18 cellular contexts compared by ENCODE assay signal in genomic region chr7:52758337-52758736, GRCh38.
DNase-seq lines count a peak whose midpoint lies in the region; ATAC-seq, FAIRE-seq and TF ChIP-seq lines count a peak whose summit lies in the region.
"Had no signal": no experiment of that assay in that cellular context is flagged by ENCODE, and none has a peak within 500 bp of the region (broad histone marks: within the 10 kb centered on the region; RNA-seq: fewer than 3 reads in every experiment).

No MANE protein-coding gene starts in this region.

- H3K4me2 ChIP-seq in OCI-LY1 (ENCODE audit: low read length) = no peak overlapping the region
- H3K4me2 ChIP-seq in mesenchymal stem cell (ENCODE audit: low read length, poor library complexity, severe bottlenecking) = no peak overlapping the region
- H3K4me2 ChIP-seq: BLaER1 had no signal

- no peak for TF ChIP-seq POLR2A in sigmoid colon (IDR thresholded peaks at IDR 0.05)

- H3K9ac ChIP-seq in OCI-LY1 (ENCODE audit: low read length) = no peak overlapping the region
- no peak overlapping the region for H3K9ac ChIP-seq in mesenchymal stem cell (ENCODE audit: low read length)
- H3K9ac ChIP-seq in kidney (ENCODE audit: low read length in 2 of 2) = no peak overlapping the region
- H3K9ac ChIP-seq: BLaER1 had no signal

- H3K27me3 ChIP-seq in OCI-LY1 (ENCODE audit: insufficient read depth, low read length) (no peaks in the 10 kb centered on the region), mesenchymal stem cell (ENCODE audit: control insufficient read depth in 1 of 2, insufficient read depth in 1 of 2, low read length in 2 of 2) (no peaks in the 10 kb centered on the region), sigmoid colon (no peaks in the 10 kb centered on the region), pancreas (no peaks in the 10 kb centered on the region)
- H3K27me3 ChIP-seq: BLaER1 had no signal

- H3F3A ChIP-seq in OCI-LY1 (ENCODE audit: insufficient read depth, low read length) = no peaks in the 10 kb centered on the region

- no peak overlapping the region for H2AFZ ChIP-seq in OCI-LY1 (ENCODE audit: low read length)
- H2AFZ ChIP-seq in mesenchymal stem cell (ENCODE audit: low read depth, low read length) = no peak overlapping the region

- H3K4ac ChIP-seq in mesenchymal stem cell (ENCODE audit: low read depth in 1 of 2, low read length in 2 of 2) = no peak overlapping the region

- no peak overlapping the region for H4K8ac ChIP-seq in mesenchymal stem cell (ENCODE audit: low read length)

- H2BK120ac ChIP-seq in mesenchymal stem cell (ENCODE audit: low read depth, low read length) = no peak overlapping the region

- no peak for FAIRE-seq in pancreas (lab: Jason Lieb, UNC)
- FAIRE-seq in kidney (lab: Jason Lieb, UNC) = no peak
- FAIRE-seq: GM19239, H1, HepG2, HTR-8/SVneo had no signal

- H3K4me1 ChIP-seq in OCI-LY1 (ENCODE audit: insufficient read depth, low read length, severe bottlenecking) = peaks cover 62% of the 10 kb centered on the region
- no peaks in the 10 kb centered on the region for H3K4me1 ChIP-seq in mesenchymal stem cell (ENCODE audit: control insufficient read depth, insufficient read depth, low read depth, low read length)
- H3K4me1 ChIP-seq in sigmoid colon = peaks cover 0 to 12% (median 6%) of the 10 kb centered on the region in 4 donors
- no peaks in the 10 kb centered on the region for H3K4me1 ChIP-seq in pancreas
- no peaks in the 10 kb centered on the region for H3K4me1 ChIP-seq in kidney (ENCODE audit: control insufficient read depth in 1 of 2, insufficient read depth in 1 of 2, low read depth in 1 of 2, low read length in 2 of 2)
- H3K4me1 ChIP-seq: BLaER1, Caco-2 had no signal

- ATAC-seq in left cardiac atrium (peak; percentile 55 to 91), pancreas (no peak)
- ATAC-seq: HepG2 had no signal

- H3K23ac ChIP-seq in mesenchymal stem cell (ENCODE audit: low read length in 2 of 2) = no peak overlapping the region

- DNase-seq in left cardiac atrium (no peak), mesenchymal stem cell (peak; percentile 6), sigmoid colon (no peak), NCI-H2107 (lab: John Stamatoyannopoulos, UW) (no peak), pancreas (no peak), HK-2 (ENCODE audit: unreplicated experiment) (no peak), kidney (no peak)
- DNase-seq: Caco-2; CD8-positive, alpha-beta memory T cell; GF-D8; HCEC 1CT; HFFc6 had no signal

- intact Hi-C loops in left cardiac atrium (cut with DNase I) = no loop called here
- intact Hi-C loops in sigmoid colon (cut with DNase I) = no loop called here
- intact Hi-C loops in pancreas (cut with DNase I) = no loop called here
- intact Hi-C loops in kidney (cut with DNase I) = no loop called here

- H2AK5ac ChIP-seq in mesenchymal stem cell (ENCODE audit: low read length, severe bottlenecking) = no peak overlapping the region

- no peak for TF ChIP-seq EP300 in sigmoid colon (IDR thresholded peaks at IDR 0.05)

- H3K79me2 ChIP-seq in OCI-LY1 (ENCODE audit: insufficient read depth, low read length) = no peaks in the 10 kb centered on the region

- H3K27ac ChIP-seq in OCI-LY1 (ENCODE audit: low read depth, low read length, poor library complexity, severe bottlenecking) = peak overlapping the region; percentile 40
- no peak overlapping the region for H3K27ac ChIP-seq in mesenchymal stem cell (ENCODE audit: low read length, poor library complexity, severe bottlenecking)
- H3K27ac ChIP-seq in sigmoid colon = peak overlapping the region in 3 of 4 donors; percentile 17 to 36 (median 30)
- H3K27ac ChIP-seq in pancreas = no peak overlapping the region
- no peak overlapping the region for H3K27ac ChIP-seq in kidney (ENCODE audit: low read depth in 2 of 2, low read length in 2 of 2)
- H3K27ac ChIP-seq: BLaER1 had no signal

- H3K79me1 ChIP-seq in mesenchymal stem cell (replicated peaks; ENCODE audit: low read length, poor library complexity, severe bottlenecking) = no peaks in the 10 kb centered on the region

- no peak overlapping the region for H4K91ac ChIP-seq in mesenchymal stem cell (ENCODE audit: low read length)

- H2BK5ac ChIP-seq in mesenchymal stem cell (ENCODE audit: low read depth, low read length, poor library complexity, severe bottlenecking) = no peak overlapping the region

- no peak for TF ChIP-seq CTCF in OCI-LY1 (IDR thresholded peaks at IDR 0.05; ENCODE audit: low read length)
- TF ChIP-seq CTCF in sigmoid colon (IDR thresholded peaks at IDR 0.05) = no peak
- no peak for TF ChIP-seq CTCF in pancreas (IDR thresholded peaks at IDR 0.05)
- TF ChIP-seq CTCF in kidney (IDR thresholded peaks at IDR 0.05; ENCODE audit: borderline replicate concordance, extremely low read depth, insufficient read depth) = no peak

- no peak overlapping the region for H3K4me3 ChIP-seq in OCI-LY1 (ENCODE audit: low read depth, low read length, poor library complexity, severe bottlenecking)
- H3K4me3 ChIP-seq in mesenchymal stem cell (ENCODE audit: insufficient read depth in 1 of 2, low read depth in 1 of 2, low read length in 2 of 2) = no peak overlapping the region
- no peak overlapping the region for H3K4me3 ChIP-seq in sigmoid colon
- H3K4me3 ChIP-seq in pancreas = no peak overlapping the region
- H3K4me3 ChIP-seq in kidney (ENCODE audit: low read length in 2 of 2) = no peak overlapping the region
- H3K4me3 ChIP-seq: BLaER1 had no signal

- no peaks in the 10 kb centered on the region for H4K20me1 ChIP-seq in OCI-LY1 (ENCODE audit: insufficient read depth, low read length)
- H4K20me1 ChIP-seq: BLaER1 had no signal

- H3K36me3 ChIP-seq in OCI-LY1 (ENCODE audit: insufficient read depth, low read length) (no peaks in the 10 kb centered on the region), mesenchymal stem cell (ENCODE audit: control insufficient read depth in 1 of 2, insufficient read depth in 2 of 2, low read depth in 1 of 2, low read length in 2 of 2) (no peaks in the 10 kb centered on the region), sigmoid colon (no peaks in the 10 kb centered on the region), pancreas (no peaks in the 10 kb centered on the region), kidney (ENCODE audit: control insufficient read depth in 1 of 2, insufficient read depth in 2 of 2, low read length in 2 of 2) (no peaks in the 10 kb centered on the region)
- H3K36me3 ChIP-seq: BLaER1 had no signal

- no peak overlapping the region for H2BK12ac ChIP-seq in mesenchymal stem cell (ENCODE audit: low read length in 2 of 2)

- H3K18ac ChIP-seq in mesenchymal stem cell (ENCODE audit: low read depth in 1 of 2, low read length in 2 of 2) = no peak overlapping the region

- no peak overlapping the region for H3K14ac ChIP-seq in mesenchymal stem cell (ENCODE audit: low read length in 2 of 2)

- 38% methylated on average over 1 of the region's 1 CpG for WGBS in mesenchymal stem cell
- 58 to 73% methylated on average over 1 of the region's 1 CpG for WGBS in sigmoid colon, 2 donors
- 38 to 59% methylated on average over 1 of the region's 1 CpG for WGBS in pancreas, 2 donors

- no peaks in the 10 kb centered on the region for H3K9me2 ChIP-seq in OCI-LY1 (ENCODE audit: low read depth, low read length)

- H3K9me3 ChIP-seq in OCI-LY1 (ENCODE audit: low read length) (no peaks in the 10 kb centered on the region), mesenchymal stem cell (ENCODE audit: control insufficient read depth, low read length) (no peaks in the 10 kb centered on the region), sigmoid colon (no peaks in the 10 kb centered on the region), pancreas (no peaks in the 10 kb centered on the region), kidney (ENCODE audit: control insufficient read depth in 1 of 2, low read length in 2 of 2) (no peaks in the 10 kb centered on the region)
- H3K9me3 ChIP-seq: BLaER1, Caco-2 had no signal

- no peak overlapping the region for H2BK15ac ChIP-seq in mesenchymal stem cell (ENCODE audit: low read depth, poor library complexity, severe bottlenecking)

Comparison
In these comparisons a context has a peak if more than half of its experiments do, and no peak if none do; other contexts are left out.
1. H3K27ac ChIP-seq: peak in OCI-LY1 (single experiment) and sigmoid colon (3 of 4); none in mesenchymal stem cell (single experiment), pancreas (0 of 4) and kidney (0 of 2).
2. ATAC-seq: peak in left cardiac atrium (2 of 2); none in pancreas (0 of 4).